8 cellular contexts compared by ENCODE assay signal in genomic region chr1:85259866-85260345, GRCh38. TPM values are rescaled to one million over a fixed set of nuclear protein-coding genes. Genes with fewer than 3 reads are reported as not detected.
DNase-seq lines count a peak whose midpoint lies in the region; ATAC-seq and TF ChIP-seq lines count a peak whose summit lies in the region.

No MANE protein-coding gene starts in this region.

- peaks cover 0 to 62% (median 21%) of the 10 kb centered on the region in 9 donors for H3K36me3 ChIP-seq in heart right ventricle
- peaks cover 0 to 5% (median 2%) of the 10 kb centered on the region in 3 donors for H3K36me3 ChIP-seq in skeletal muscle tissue (ENCODE audit: control insufficient read depth in 3 of 3, insufficient read depth in 3 of 3, low read length in 3 of 3)

- H3K4me1 ChIP-seq in heart right ventricle = peaks cover 6 to 41% (median 29%) of the 10 kb centered on the region in 9 donors
- peaks cover 12 to 20% (median 17%) of the 10 kb centered on the region in 3 donors for H3K4me1 ChIP-seq in skeletal muscle tissue (ENCODE audit: control insufficient read depth in 3 of 3, insufficient read depth in 3 of 3, low read length in 3 of 3)

- H3K36me3 Mint-ChIP-seq in activated CD4-positive, alpha-beta memory T cell treated with anti-CD3 and anti-CD28 coated beads for 36 hours = peaks cover 27% of the 10 kb centered on the region

- CTCF ChIA-PET in activated CD4-positive, alpha-beta memory T cell treated with anti-CD3 and anti-CD28 coated beads for 36 hours (lab: Charles Lee) = interaction anchor here (0.6 to 8.3 kb wide), 37 partner anchors 8 to 780 kb away, joined by 3 to 229 read pairs (median 4); partner anchors contain the start of gene BCL10

- POLR2A ChIA-PET in activated CD4-positive, alpha-beta memory T cell treated with anti-CD3 and anti-CD28 coated beads for 36 hours (lab: Charles Lee) = interaction anchor here (0.6 to 2.2 kb wide), 5 partner anchors 16 to 685 kb away, joined by 3 to 16 read pairs (median 3); partner anchors contain the start of genes BCL10 and CTBS

- DNase-seq in DMS 273 (lab: John Stamatoyannopoulos, UW; ENCODE audit: unreplicated experiment) = peak; percentile 34
- no peak for DNase-seq in DMS 273 treated with DMSO at 0.1 percent for 48 hours (lab: John Stamatoyannopoulos, UW)
- DNase-seq in activated CD4-positive, alpha-beta memory T cell treated with anti-CD3 and anti-CD28 coated beads for 36 hours = no peak
- DNase-seq in heart right ventricle = peak in 1 of 2 donors; percentile 73
- DNase-seq in NCI-H2171 treated with DMSO at 0.1 percent for 48 hours (lab: John Stamatoyannopoulos, UW) = no peak
- no peak for DNase-seq in occipital lobe (lab: John Stamatoyannopoulos, UW)

- H3K9ac ChIP-seq in skeletal muscle tissue (ENCODE audit: low read depth in 1 of 3, low read length in 3 of 3) = peak overlapping the region; percentile 73 to 94 (median 85)

- peak in 2 of 9 donors; percentile 41 to 47 for TF ChIP-seq CTCF in heart right ventricle (IDR thresholded peaks at IDR 0.05)

- no peaks in the 10 kb centered on the region for H3K27me3 ChIP-seq in heart right ventricle
- no peaks in the 10 kb centered on the region for H3K27me3 ChIP-seq in skeletal muscle tissue (ENCODE audit: control insufficient read depth in 3 of 3, insufficient read depth in 3 of 3, low read length in 3 of 3)

- H3K27ac ChIP-seq in heart right ventricle (peak overlapping the region; percentile 78 to 95 (median 87)), skeletal muscle tissue (ENCODE audit: low read depth, low read length) (peak overlapping the region; percentile 71)

- no peak overlapping the region for H3K27ac Mint-ChIP-seq in activated CD4-positive, alpha-beta memory T cell treated with anti-CD3 and anti-CD28 coated beads for 36 hours

- ATAC-seq in heart right ventricle (peak; percentile 73 to 90 (median 84)), GM21619 (IDR thresholded peaks at IDR 0.05; ENCODE audit: unreplicated experiment) (no peak)

- H3K27me3 Mint-ChIP-seq in activated CD4-positive, alpha-beta memory T cell treated with anti-CD3 and anti-CD28 coated beads for 36 hours = no peaks in the 10 kb centered on the region

- H3K4me1 Mint-ChIP-seq in activated CD4-positive, alpha-beta memory T cell treated with anti-CD3 and anti-CD28 coated beads for 36 hours (ENCODE audit: low read depth) = peaks cover 35% of the 10 kb centered on the region

- intact Hi-C loops in activated CD4-positive, alpha-beta memory T cell treated with anti-CD3 and anti-CD28 coated beads for 36 hours (cut with micrococcal nuclease) = loop anchor here (1.0 to 10.0 kb wide), 10 partner anchors 16 to 781 kb away; partner anchors contain the start of genes BCL10, MCOLN2, RPF1 and SYDE2
- intact Hi-C loops in heart right ventricle (cut with DNase I) = loop anchor here in 8 of 10 donors (2.0 to 10.0 kb wide), 6 partner anchors 17 to 318 kb away; partner anchors contain the start of gene BCL10 (in 1 of the 8)

- H3K9me3 ChIP-seq in heart right ventricle = no peaks in the 10 kb centered on the region
- H3K9me3 ChIP-seq in skeletal muscle tissue (ENCODE audit: control insufficient read depth in 3 of 3, low read length in 3 of 3) = no peaks in the 10 kb centered on the region

- 15% methylated on average over 8 of the region's 8 CpGs for WGBS in heart right ventricle, 2 donors

- H3K4me3 ChIP-seq in heart right ventricle = peak overlapping the region; percentile 76 to 98 (median 90)
- H3K4me3 ChIP-seq in skeletal muscle tissue (ENCODE audit: low read length in 3 of 3) = peak overlapping the region; percentile 77 to 94 (median 91)

- peak overlapping the region; percentile 97 for H3K4me3 Mint-ChIP-seq in activated CD4-positive, alpha-beta memory T cell treated with anti-CD3 and anti-CD28 coated beads for 36 hours

- H3K9me3 Mint-ChIP-seq in activated CD4-positive, alpha-beta memory T cell treated with anti-CD3 and anti-CD28 coated beads for 36 hours = no peaks in the 10 kb centered on the region

RNA-seq across cellular contexts. Expression of gene C1orf52, which starts 0.4 kb away (rescaled TPM):
- 10 to 100 TPM; 19.4 to 21.8 TPM for total RNA-seq in activated CD4-positive, alpha-beta memory T cell treated with anti-CD3 and anti-CD28 coated beads for 36 hours
- total RNA-seq in heart right ventricle = 10 to 100 TPM; 12.8 to 21.3 (median 15.0) TPM
- polyA plus RNA-seq in heart right ventricle = 10 to 100 TPM; 18.4 to 34.4 TPM
- 6.3 TPM for total RNA-seq in skeletal muscle tissue
- total RNA-seq in occipital lobe = 21.5 TPM

RNA-seq across cellular contexts. Expression of gene BCL10, which starts 16.5 kb away (rescaled TPM):
- total RNA-seq in activated CD4-positive, alpha-beta memory T cell treated with anti-CD3 and anti-CD28 coated beads for 36 hours = 10 to 100 TPM; 31.1 to 31.5 TPM
- total RNA-seq in heart right ventricle (10 to 100 TPM in 3 of 10 donors, 1 to 10 TPM in 7; 6.2 to 15.3 (median 9.4) TPM), skeletal muscle tissue (15.7 TPM), occipital lobe (35.4 TPM)
- 1 to 10 TPM; 4.1 to 4.3 TPM for polyA plus RNA-seq in heart right ventricle

RNA-seq across cellular contexts. Expression of gene SYDE2, which starts 59.1 kb away (rescaled TPM):
- total RNA-seq in activated CD4-positive, alpha-beta memory T cell treated with anti-CD3 and anti-CD28 coated beads for 36 hours = 1 to 10 TPM; 2.7 to 2.8 TPM
- total RNA-seq in heart right ventricle (10 to 100 TPM; 16.1 to 24.7 (median 21.4) TPM), skeletal muscle tissue (5.2 TPM), occipital lobe (2.3 TPM)
- 1 to 10 TPM; 1.1 to 3.0 TPM for polyA plus RNA-seq in heart right ventricle
